In the genomic region with DNA sequence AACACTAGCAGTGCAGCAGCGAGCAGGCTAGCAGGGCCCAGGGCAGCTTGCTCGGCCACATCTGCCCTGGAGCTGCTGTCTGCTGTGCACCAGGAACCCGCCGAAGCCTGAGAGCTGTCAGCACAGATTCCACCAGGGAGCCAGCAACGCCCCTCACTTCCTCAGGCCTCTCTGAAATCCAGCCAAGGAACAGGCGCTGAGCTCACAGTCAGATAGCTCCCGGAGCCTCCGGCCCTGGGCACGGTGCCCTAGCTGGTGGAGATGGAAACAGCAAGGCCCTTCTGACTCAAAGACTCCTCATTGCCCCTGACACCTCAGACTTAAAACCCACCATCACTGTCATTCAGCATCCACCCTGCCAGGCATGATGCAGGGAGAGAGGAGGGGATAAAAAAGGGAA, we compare ENCODE assay signal across 9 cellular contexts.
DNase-seq lines count a peak whose midpoint lies in the region; ATAC-seq and TF ChIP-seq lines count a peak whose summit lies in the region.
"Had no signal": no experiment of that assay in that cellular context is flagged by ENCODE, and none has a peak within 500 bp of the region (broad histone marks: within the 10 kb centered on the region; RNA-seq: fewer than 3 reads in every experiment).

No MANE protein-coding gene starts in this region.

- no peak for TF ChIP-seq POLR2A in Peyer's patch (IDR thresholded peaks at IDR 0.05)

- ATAC-seq in HG02981 (IDR thresholded peaks at IDR 0.05; ENCODE audit: unreplicated experiment) = no peak
- no peak for ATAC-seq in HG03354 (IDR thresholded peaks at IDR 0.05; ENCODE audit: poor library complexity, severe bottlenecking, unreplicated experiment)

- peak overlapping the region; percentile 32 for H3K4me3 Mint-ChIP-seq in nephron progenitor cell
- H3K4me3 Mint-ChIP-seq: dendritic cell treated with granulocyte-macrophage colony-stimulating factor and Interleukin-4, amounts not matched to agents 40 ng/mL and 50 ng/mL, for 4 days had no signal

- H3K36me3 Mint-ChIP-seq in nephron progenitor cell (ENCODE audit: low read depth) = no peaks in the 10 kb centered on the region

- H3K4me1 ChIP-seq in Peyer's patch = peaks cover 0 to 11% (median 0%) of the 10 kb centered on the region in 4 donors

- CTCF ChIA-PET in AG04450 (lab: Charles Lee) = interaction anchor here (0.6 to 5.0 kb wide), 5 partner anchors 20 to 1107 kb away, joined by 3 to 42 read pairs (median 3); no protein-coding TSS in a partner anchor

- peaks cover 67% of the 10 kb centered on the region for H3K4me1 Mint-ChIP-seq in nephron progenitor cell

- POLR2A ChIA-PET in AG04450 (lab: Yijun Ruan, JAX) = interaction anchor here (0.6 kb wide), 1 partner anchor 819 kb away, joined by 3 read pairs; no protein-coding TSS in a partner anchor

- no peaks in the 10 kb centered on the region for H3K9me3 Mint-ChIP-seq in nephron progenitor cell
- H3K9me3 Mint-ChIP-seq: dendritic cell treated with granulocyte-macrophage colony-stimulating factor and Interleukin-4, amounts not matched to agents 40 ng/mL and 50 ng/mL, for 4 days had no signal

- H3K27me3 Mint-ChIP-seq in nephron progenitor cell (ENCODE audit: low read depth, poor library complexity) = peaks cover 7% of the 10 kb centered on the region

- peak overlapping the region; percentile 43 for H3K27ac ChIP-seq in AG04450 (ENCODE audit: low read depth, low read length)
- H3K27ac ChIP-seq in Peyer's patch = peak overlapping the region in 1 of 4 donors; percentile 43

- DNase-seq in AG04450 (ENCODE audit: low read depth, low spot score) (peak; percentile 83), Peyer's patch (peak; percentile 29 to 52 (median 50)), fibroblast of peridontal ligament (ENCODE audit: extremely low read depth) (peak; percentile 92), nephron progenitor cell (peak; percentile 9), NCI-H774 (lab: John Stamatoyannopoulos, UW) (no peak), Kasumi-1 (lab: John Stamatoyannopoulos, UW) (no peak)

- H3K27me3 ChIP-seq in AG04450 (ENCODE audit: control insufficient read depth, insufficient read depth, low read length) = peaks cover 1% of the 10 kb centered on the region
- no peaks in the 10 kb centered on the region for H3K27me3 ChIP-seq in Peyer's patch

- TF ChIP-seq CTCF in AG04450 (IDR thresholded peaks at IDR 0.05; ENCODE audit: low read depth, low read length) (no peak), Peyer's patch (IDR thresholded peaks at IDR 0.05) (no peak), nephron progenitor cell (IDR thresholded peaks at IDR 0.05) (no peak)

- no peaks in the 10 kb centered on the region for H3K36me3 ChIP-seq in Peyer's patch

- H3K9me3 ChIP-seq in AG04450 (ENCODE audit: control insufficient read depth, insufficient read depth, low read length) (no peaks in the 10 kb centered on the region), Peyer's patch (no peaks in the 10 kb centered on the region)

- H3K4me3 ChIP-seq in AG04450 (ENCODE audit: low read depth, low read length) = no peak overlapping the region
- no peak overlapping the region for H3K4me3 ChIP-seq in Peyer's patch

- H3K27ac Mint-ChIP-seq in nephron progenitor cell = no peak overlapping the region
- H3K27ac Mint-ChIP-seq: dendritic cell treated with granulocyte-macrophage colony-stimulating factor and Interleukin-4, amounts not matched to agents 40 ng/mL and 50 ng/mL, for 4 days had no signal

Comparison
In these comparisons a context has a peak if more than half of its experiments do, and no peak if none do; other contexts are left out.
1. DNase-seq: peak in AG04450 (single experiment), Peyer's patch (3 of 3), fibroblast of peridontal ligament (single experiment) and nephron progenitor cell (single experiment); none in NCI-H774 (single experiment) and Kasumi-1 (0 of 2).